In the genomic region with DNA sequence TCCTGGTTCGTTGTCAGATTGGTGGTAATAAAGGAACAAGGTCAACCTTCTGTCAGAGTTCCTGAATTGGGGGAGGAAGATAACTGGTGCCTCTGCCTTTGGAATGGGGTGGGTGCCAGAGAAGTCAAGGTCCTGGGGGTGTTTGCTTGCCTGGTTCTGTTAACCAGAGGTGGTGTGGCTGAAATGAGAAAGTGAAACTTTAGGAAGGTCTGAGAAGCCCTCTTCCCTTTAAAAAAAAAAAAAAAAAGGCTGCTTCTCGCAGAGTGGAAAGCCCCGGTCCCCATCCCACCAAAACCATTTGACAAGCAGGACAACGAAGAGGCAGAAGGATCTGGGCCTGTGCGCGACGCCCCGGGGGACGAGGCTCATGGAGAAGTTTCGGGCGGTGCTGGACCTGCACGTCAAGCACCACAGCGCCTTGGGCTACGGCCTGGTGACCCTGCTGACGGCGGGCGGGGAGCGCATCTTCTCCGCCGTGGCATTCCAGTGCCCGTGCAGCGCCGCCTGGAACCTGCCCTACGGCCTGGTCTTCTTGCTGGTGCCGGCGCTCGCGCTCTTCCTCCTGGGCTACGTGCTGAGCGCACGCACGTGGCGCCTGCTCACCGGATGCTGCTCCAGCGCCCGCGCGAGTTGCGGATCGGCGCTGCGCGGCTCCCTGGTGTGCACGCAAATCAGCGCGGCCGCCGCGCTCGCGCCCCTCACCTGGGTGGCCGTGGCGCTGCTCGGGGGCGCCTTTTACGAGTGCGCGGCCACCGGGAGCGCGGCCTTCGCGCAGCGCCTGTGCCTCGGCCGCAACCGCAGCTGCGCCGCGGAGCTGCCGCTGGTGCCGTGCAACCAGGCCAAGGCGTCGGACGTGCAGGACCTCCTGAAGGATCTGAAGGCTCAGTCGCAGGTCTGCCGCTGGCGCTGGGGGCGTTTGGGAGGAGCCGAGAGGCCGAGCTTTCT, we compare ENCODE assay signal across 8 cellular contexts. TPM values are rescaled to one million over a fixed set of nuclear protein-coding genes. Genes with fewer than 3 reads are reported as not detected.
DNase-seq lines count a peak whose midpoint lies in the region; ATAC-seq and TF ChIP-seq lines count a peak whose summit lies in the region.

No MANE protein-coding gene starts in this region.

- no peak overlapping the region for H3K4me2 ChIP-seq in parathyroid adenoma (ENCODE audit: low read length)

- H2AFZ ChIP-seq in parathyroid adenoma: peak overlapping the region; percentile 70

- no peak overlapping the region for H3K4me3 ChIP-seq in parathyroid adenoma (ENCODE audit: low read depth, low read length)

- DNase-seq in NCI-H2227 treated with DMSO at 0.1 percent for 48 hours (lab: John Stamatoyannopoulos, UW): peak; percentile 45
- DNase-seq in activated T-helper 9 cell treated with anti-CD3 and anti-CD28 coated beads, Interleukin-2, amount 50 U/mL, for 16 hours (ENCODE audit: low read depth): peak; percentile 37
- DNase-seq in Right ventricle myocardium inferior (ENCODE audit: missing footprints): peak; percentile 91
- no peak for DNase-seq in NCI-H2196 treated with DMSO at 0.1 percent for 48 hours (lab: John Stamatoyannopoulos, UW; ENCODE audit: unreplicated experiment)
- DNase-seq in NCI-H446 (lab: John Stamatoyannopoulos, UW): no peak

- no peaks in the 10 kb centered on the region for H3K79me2 ChIP-seq in parathyroid adenoma

- H3K9ac ChIP-seq in parathyroid adenoma: no peak overlapping the region

- peaks cover 4% of the 10 kb centered on the region for H3K4me1 ChIP-seq in parathyroid adenoma

- no peak overlapping the region for H3K27ac ChIP-seq in parathyroid adenoma

- TF ChIP-seq CTCF in parathyroid adenoma (IDR thresholded peaks at IDR 0.05): no peak

- intact Hi-C loops in Right ventricle myocardium inferior (cut with DNase I): no loop called here

- no peaks in the 10 kb centered on the region for H3K36me3 ChIP-seq in parathyroid adenoma (ENCODE audit: control insufficient read depth, insufficient read depth, low read length)

- H3K9me3 ChIP-seq in parathyroid adenoma (ENCODE audit: control insufficient read depth, low read length): no peaks in the 10 kb centered on the region

- ATAC-seq in GM18502 (IDR thresholded peaks at IDR 0.05; ENCODE audit: poor library complexity, unreplicated experiment): peak; percentile 86
- peak; percentile 88 for ATAC-seq in HG02678 (IDR thresholded peaks at IDR 0.05; ENCODE audit: unreplicated experiment)
- ATAC-seq in Right ventricle myocardium inferior: peak; percentile 63

- no peaks in the 10 kb centered on the region for H3K27me3 ChIP-seq in parathyroid adenoma (ENCODE audit: control insufficient read depth, insufficient read depth, low read length)

RNA-seq across cellular contexts. Expression of a gene that starts 0.7 kb away (rescaled TPM):
- 2.9 TPM for total RNA-seq in Right ventricle myocardium inferior

RNA-seq across cellular contexts. Expression of a gene that starts 49.6 kb away (rescaled TPM):
- 2.9 TPM for total RNA-seq in Right ventricle myocardium inferior

Comparison
In these comparisons a context has a peak if more than half of its experiments do, and no peak if none do; other contexts are left out.
1. DNase-seq: peak in NCI-H2227 treated with DMSO at 0.1 percent for 48 hours (single experiment), activated T-helper 9 cell treated with anti-CD3 and anti-CD28 coated beads, Interleukin-2, amount 50 U/mL, for 16 hours (single experiment) and Right ventricle myocardium inferior (single experiment); none in NCI-H2196 treated with DMSO at 0.1 percent for 48 hours (single experiment) and NCI-H446 (0 of 2).
2. Peak in every context shown above with its lines, with median percentiles within 50 percentile points of each other: ATAC-seq.